1 cellular context compared by ENCODE assay signal in the genomic region with DNA sequence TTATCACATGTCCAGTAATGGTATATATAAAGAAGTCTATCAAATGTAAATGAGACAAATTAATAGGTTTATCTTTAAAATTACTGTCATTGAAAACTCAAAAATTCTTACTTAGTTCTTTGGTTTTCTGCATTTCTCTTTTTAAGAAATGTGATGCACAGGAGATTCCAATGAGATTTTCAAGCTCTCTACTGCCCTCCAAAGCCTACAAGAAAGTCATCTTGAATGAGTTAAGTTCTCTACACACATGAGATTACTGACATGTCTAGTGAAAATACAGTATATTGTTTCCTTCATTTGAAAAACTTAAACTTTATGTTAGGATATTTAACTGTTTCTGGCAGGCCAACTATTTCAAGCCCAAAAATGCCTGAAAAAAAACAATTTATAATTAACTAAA.
TF ChIP-seq lines count a peak whose summit lies in the region.

No MANE protein-coding gene starts in this region.

TF ChIP-seq in HepG2, 621 proteins besides CTCF, POLR2A, EP300 and RAD21 (continued from another document):
- TF ChIP-seq, protein P1, sequence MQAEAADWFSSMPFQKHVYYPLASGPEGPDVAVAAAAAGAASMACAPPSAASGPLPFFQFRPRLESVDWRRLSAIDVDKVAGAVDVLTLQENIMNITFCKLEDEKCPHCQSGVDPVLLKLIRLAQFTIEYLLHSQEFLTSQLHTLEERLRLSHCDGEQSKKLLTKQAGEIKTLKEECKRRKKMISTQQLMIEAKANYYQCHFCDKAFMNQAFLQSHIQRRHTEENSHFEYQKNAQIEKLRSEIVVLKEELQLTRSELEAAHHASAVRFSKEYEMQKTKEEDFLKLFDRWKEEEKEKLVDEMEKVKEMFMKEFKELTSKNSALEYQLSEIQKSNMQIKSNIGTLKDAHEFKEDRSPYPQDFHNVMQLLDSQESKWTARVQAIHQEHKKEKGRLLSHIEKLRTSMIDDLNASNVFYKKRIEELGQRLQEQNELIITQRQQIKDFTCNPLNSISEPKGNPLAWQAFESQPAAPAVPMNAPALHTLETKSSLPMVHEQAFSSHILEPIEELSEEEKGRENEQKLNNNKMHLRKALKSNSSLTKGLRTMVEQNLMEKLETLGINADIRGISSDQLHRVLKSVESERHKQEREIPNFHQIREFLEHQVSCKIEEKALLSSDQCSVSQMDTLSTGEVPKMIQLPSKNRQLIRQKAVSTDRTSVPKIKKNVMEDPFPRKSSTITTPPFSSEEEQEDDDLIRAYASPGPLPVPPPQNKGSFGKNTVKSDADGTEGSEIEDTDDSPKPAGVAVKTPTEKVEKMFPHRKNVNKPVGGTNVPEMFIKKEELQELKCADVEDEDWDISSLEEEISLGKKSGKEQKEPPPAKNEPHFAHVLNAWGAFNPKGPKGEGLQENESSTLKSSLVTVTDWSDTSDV (CRISPR knock-in tag; IDR thresholded peaks at IDR 0.05), result no peak
- TF ChIP-seq, protein P2, sequence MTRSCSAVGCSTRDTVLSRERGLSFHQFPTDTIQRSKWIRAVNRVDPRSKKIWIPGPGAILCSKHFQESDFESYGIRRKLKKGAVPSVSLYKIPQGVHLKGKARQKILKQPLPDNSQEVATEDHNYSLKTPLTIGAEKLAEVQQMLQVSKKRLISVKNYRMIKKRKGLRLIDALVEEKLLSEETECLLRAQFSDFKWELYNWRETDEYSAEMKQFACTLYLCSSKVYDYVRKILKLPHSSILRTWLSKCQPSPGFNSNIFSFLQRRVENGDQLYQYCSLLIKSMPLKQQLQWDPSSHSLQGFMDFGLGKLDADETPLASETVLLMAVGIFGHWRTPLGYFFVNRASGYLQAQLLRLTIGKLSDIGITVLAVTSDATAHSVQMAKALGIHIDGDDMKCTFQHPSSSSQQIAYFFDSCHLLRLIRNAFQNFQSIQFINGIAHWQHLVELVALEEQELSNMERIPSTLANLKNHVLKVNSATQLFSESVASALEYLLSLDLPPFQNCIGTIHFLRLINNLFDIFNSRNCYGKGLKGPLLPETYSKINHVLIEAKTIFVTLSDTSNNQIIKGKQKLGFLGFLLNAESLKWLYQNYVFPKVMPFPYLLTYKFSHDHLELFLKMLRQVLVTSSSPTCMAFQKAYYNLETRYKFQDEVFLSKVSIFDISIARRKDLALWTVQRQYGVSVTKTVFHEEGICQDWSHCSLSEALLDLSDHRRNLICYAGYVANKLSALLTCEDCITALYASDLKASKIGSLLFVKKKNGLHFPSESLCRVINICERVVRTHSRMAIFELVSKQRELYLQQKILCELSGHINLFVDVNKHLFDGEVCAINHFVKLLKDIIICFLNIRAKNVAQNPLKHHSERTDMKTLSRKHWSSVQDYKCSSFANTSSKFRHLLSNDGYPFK (CRISPR knock-in tag; IDR thresholded peaks at IDR 0.05; ENCODE audit: borderline replicate concordance), result no peak
- TF ChIP-seq, protein P3, sequence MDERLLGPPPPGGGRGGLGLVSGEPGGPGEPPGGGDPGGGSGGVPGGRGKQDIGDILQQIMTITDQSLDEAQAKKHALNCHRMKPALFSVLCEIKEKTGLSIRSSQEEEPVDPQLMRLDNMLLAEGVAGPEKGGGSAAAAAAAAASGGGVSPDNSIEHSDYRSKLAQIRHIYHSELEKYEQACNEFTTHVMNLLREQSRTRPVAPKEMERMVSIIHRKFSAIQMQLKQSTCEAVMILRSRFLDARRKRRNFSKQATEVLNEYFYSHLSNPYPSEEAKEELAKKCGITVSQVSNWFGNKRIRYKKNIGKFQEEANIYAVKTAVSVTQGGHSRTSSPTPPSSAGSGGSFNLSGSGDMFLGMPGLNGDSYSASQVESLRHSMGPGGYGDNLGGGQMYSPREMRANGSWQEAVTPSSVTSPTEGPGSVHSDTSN (CRISPR knock-in tag; IDR thresholded peaks at IDR 0.05), result no peak
- no peak for TF ChIP-seq ZNF446 (CRISPR knock-in tag; IDR thresholded peaks at IDR 0.05)
- TF ChIP-seq, protein P4, sequence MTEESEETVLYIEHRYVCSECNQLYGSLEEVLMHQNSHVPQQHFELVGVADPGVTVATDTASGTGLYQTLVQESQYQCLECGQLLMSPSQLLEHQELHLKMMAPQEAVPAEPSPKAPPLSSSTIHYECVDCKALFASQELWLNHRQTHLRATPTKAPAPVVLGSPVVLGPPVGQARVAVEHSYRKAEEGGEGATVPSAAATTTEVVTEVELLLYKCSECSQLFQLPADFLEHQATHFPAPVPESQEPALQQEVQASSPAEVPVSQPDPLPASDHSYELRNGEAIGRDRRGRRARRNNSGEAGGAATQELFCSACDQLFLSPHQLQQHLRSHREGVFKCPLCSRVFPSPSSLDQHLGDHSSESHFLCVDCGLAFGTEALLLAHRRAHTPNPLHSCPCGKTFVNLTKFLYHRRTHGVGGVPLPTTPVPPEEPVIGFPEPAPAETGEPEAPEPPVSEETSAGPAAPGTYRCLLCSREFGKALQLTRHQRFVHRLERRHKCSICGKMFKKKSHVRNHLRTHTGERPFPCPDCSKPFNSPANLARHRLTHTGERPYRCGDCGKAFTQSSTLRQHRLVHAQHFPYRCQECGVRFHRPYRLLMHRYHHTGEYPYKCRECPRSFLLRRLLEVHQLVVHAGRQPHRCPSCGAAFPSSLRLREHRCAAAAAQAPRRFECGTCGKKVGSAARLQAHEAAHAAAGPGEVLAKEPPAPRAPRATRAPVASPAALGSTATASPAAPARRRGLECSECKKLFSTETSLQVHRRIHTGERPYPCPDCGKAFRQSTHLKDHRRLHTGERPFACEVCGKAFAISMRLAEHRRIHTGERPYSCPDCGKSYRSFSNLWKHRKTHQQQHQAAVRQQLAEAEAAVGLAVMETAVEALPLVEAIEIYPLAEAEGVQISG (CRISPR knock-in tag; IDR thresholded peaks at IDR 0.05), result no peak
- no peak for TF ChIP-seq ZFP37 (CRISPR knock-in tag; IDR thresholded peaks at IDR 0.05; ENCODE audit: borderline replicate concordance)
- TF ChIP-seq HMG20B (CRISPR knock-in tag; conservative IDR thresholded peaks at IDR 0.05), result no peak
- TF ChIP-seq, protein P5, sequence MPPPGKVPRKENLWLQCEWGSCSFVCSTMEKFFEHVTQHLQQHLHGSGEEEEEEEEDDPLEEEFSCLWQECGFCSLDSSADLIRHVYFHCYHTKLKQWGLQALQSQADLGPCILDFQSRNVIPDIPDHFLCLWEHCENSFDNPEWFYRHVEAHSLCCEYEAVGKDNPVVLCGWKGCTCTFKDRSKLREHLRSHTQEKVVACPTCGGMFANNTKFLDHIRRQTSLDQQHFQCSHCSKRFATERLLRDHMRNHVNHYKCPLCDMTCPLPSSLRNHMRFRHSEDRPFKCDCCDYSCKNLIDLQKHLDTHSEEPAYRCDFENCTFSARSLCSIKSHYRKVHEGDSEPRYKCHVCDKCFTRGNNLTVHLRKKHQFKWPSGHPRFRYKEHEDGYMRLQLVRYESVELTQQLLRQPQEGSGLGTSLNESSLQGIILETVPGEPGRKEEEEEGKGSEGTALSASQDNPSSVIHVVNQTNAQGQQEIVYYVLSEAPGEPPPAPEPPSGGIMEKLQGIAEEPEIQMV (CRISPR knock-in tag; IDR thresholded peaks at IDR 0.05; ENCODE audit: low read depth), result no peak
- TF ChIP-seq KLF9 (CRISPR knock-in tag; IDR thresholded peaks at IDR 0.05; ENCODE audit: low read depth), result no peak
- no peak for TF ChIP-seq MED8 (CRISPR knock-in tag; IDR thresholded peaks at IDR 0.05; ENCODE audit: insufficient replicate concordance)
- no peak for TF ChIP-seq SOX13 (IDR thresholded peaks at IDR 0.05)
- TF ChIP-seq SOX13 (CRISPR knock-in tag; conservative IDR thresholded peaks at IDR 0.05 in 1 of 2, IDR thresholded peaks at IDR 0.05 in 1 of 2), result no peak
